ENCODE assay signal across 8 cellular contexts in the genomic region with DNA sequence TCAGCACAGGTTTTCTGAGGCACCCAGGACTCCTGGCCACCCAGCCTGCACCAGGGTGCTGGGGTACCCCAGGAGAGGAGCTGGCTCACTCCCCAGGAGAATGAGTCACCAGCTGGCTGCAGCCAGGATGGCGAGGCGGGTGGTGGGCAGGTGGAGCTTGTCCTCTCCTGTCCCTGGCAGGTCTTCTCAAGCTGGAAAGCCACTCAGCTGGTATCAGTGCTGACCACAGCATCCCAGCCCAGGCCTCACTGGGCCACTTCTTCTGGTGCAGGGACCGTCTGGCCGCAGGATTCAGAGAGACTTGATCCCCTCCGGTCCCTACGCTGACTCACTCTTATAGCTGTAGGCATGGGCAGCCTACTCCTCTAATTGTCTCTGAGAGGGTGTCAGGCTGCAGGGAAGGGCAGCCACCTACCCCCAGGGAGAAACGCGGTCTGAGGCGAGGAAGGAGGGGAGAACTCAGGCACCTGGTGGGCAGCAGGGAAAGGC. TPM values are rescaled to one million over a fixed set of nuclear protein-coding genes. Genes with fewer than 3 reads are reported as not detected.
A peak's percentile ranks its signal among the peaks of the same experiment; 100 is the strongest.
DNase-seq lines count a peak whose midpoint lies in the region; ATAC-seq and TF ChIP-seq lines count a peak whose summit lies in the region.

No MANE protein-coding gene starts in this region.

- H3K27me3 Mint-ChIP-seq in activated B cell treated with CpG ODN at 0.5 μM for 24 hours = no peaks in the 10 kb centered on the region

- H3K4me1 ChIP-seq in uterus (peaks cover 0 to 21% of the 10 kb centered on the region in 2 donors), MM.1S (ENCODE audit: low read length) (peaks cover 18% of the 10 kb centered on the region)

- H3F3A ChIP-seq in MM.1S (ENCODE audit: insufficient read depth, low read length) = no peaks in the 10 kb centered on the region

- H3K27ac Mint-ChIP-seq in activated B cell treated with CpG ODN at 0.5 μM for 24 hours = peak overlapping the region; percentile 90

- DNase-seq in C1 segment of cervical spinal cord (lab: John Stamatoyannopoulos, UW) (peak in 10 of 14 donors; percentile 72 to 93 (median 82)), activated B cell treated with CpG ODN at 0.5 μM for 24 hours (no peak), uterus (peak; percentile 49 to 51), MM.1S (no peak), GM10248 (ENCODE audit: extremely low spot score) (no peak), T-helper 9 cell (no peak)

- peaks cover 97% of the 10 kb centered on the region for H3K4me1 Mint-ChIP-seq in activated B cell treated with CpG ODN at 0.5 μM for 24 hours

- TF ChIP-seq POLR2A in uterus (IDR thresholded peaks at IDR 0.05) = no peak

- H3K4me2 ChIP-seq in MM.1S (ENCODE audit: low read depth, low read length) = no peak overlapping the region

- no peaks in the 10 kb centered on the region for H3K79me2 ChIP-seq in MM.1S (ENCODE audit: low read length)

- POLR2A ChIA-PET in activated B cell treated with CpG ODN at 0.5 μM for 24 hours (lab: Charles Lee) (interaction anchor here (0.8 to 29.1 kb wide), 7 partner anchors 9 to 335 kb away, joined by 3 to 1669 read pairs (median 6); a partner anchor contains a TSS), GM10248 (lab: Yijun Ruan, JAX) (interaction anchor here (0.8 to 1.8 kb wide), 2 partner anchors 18 to 21 kb away, joined by 3 to 7 read pairs; no protein-coding TSS in a partner anchor)

- intact Hi-C loops in activated B cell treated with CpG ODN at 0.5 μM for 24 hours (cut with micrococcal nuclease) (loop anchor here (1.0 kb wide), 1 partner anchor 10 kb away; no protein-coding TSS in a partner anchor), uterus (cut with DNase I; ENCODE audit: low total_unique reads) (no loop called here)

- H3K4me3 ChIP-seq in uterus (no peak overlapping the region), MM.1S (ENCODE audit: low read length) (no peak overlapping the region)

- peak; percentile 2 for ATAC-seq in HG02870 (IDR thresholded peaks at IDR 0.05; ENCODE audit: unreplicated experiment)
- no peak for ATAC-seq in activated B cell treated with CpG ODN at 0.5 μM for 24 hours (ENCODE audit: low read depth)

- no peak overlapping the region for H2AFZ ChIP-seq in MM.1S (ENCODE audit: low read length)

- H3K36me3 ChIP-seq in uterus = no peaks in the 10 kb centered on the region
- no peaks in the 10 kb centered on the region for H3K36me3 ChIP-seq in MM.1S (replicated peaks; ENCODE audit: insufficient read depth, low read length)

- no peak overlapping the region for H3K9ac ChIP-seq in MM.1S (ENCODE audit: low read length)

- no peaks in the 10 kb centered on the region for H3K27me3 ChIP-seq in layer of hippocampus (ENCODE audit: control insufficient read depth, insufficient read depth, low read length)
- H3K27me3 ChIP-seq in uterus = no peaks in the 10 kb centered on the region
- no peaks in the 10 kb centered on the region for H3K27me3 ChIP-seq in MM.1S (replicated peaks; ENCODE audit: insufficient read depth, low read length)

- H3K9me3 Mint-ChIP-seq in activated B cell treated with CpG ODN at 0.5 μM for 24 hours = no peaks in the 10 kb centered on the region

- H3K27ac ChIP-seq in layer of hippocampus (ENCODE audit: low read depth, low read length) = peak overlapping the region; percentile 95
- H3K27ac ChIP-seq in uterus = peak overlapping the region in 1 of 2 donors; percentile 23
- H3K27ac ChIP-seq in MM.1S (ENCODE audit: low read length) = no peak overlapping the region

- H3K9me3 ChIP-seq in uterus (no peaks in the 10 kb centered on the region), MM.1S (replicated peaks; ENCODE audit: insufficient read depth, low read length) (no peaks in the 10 kb centered on the region)

- no peaks in the 10 kb centered on the region for H4K20me1 ChIP-seq in MM.1S (ENCODE audit: insufficient read depth, low read length)

- peaks cover 62% of the 10 kb centered on the region for H3K36me3 Mint-ChIP-seq in activated B cell treated with CpG ODN at 0.5 μM for 24 hours (ENCODE audit: low read depth)

- no peak for TF ChIP-seq CTCF in activated B cell treated with CpG ODN at 0.5 μM for 24 hours (IDR thresholded peaks at IDR 0.05)
- no peak for TF ChIP-seq CTCF in uterus (IDR thresholded peaks at IDR 0.05)
- TF ChIP-seq CTCF in MM.1S (IDR thresholded peaks at IDR 0.05; ENCODE audit: low read length) = no peak
- TF ChIP-seq CTCF in GM10248 (IDR thresholded peaks at IDR 0.05; ENCODE audit: control extremely low read depth, extremely low read depth, low read depth, missing control alignments) = no peak

- peak overlapping the region; percentile 70 for H3K4me3 Mint-ChIP-seq in activated B cell treated with CpG ODN at 0.5 μM for 24 hours

- H3K9me2 ChIP-seq in MM.1S (replicated peaks; ENCODE audit: insufficient read depth, low read length) = no peaks in the 10 kb centered on the region

- CTCF ChIA-PET in activated B cell treated with CpG ODN at 0.5 μM for 24 hours (lab: Charles Lee) = interaction anchor here (0.5 to 5.2 kb wide), 5 partner anchors 8 to 26 kb away, joined by 3 to 44 read pairs (median 12); a partner anchor contains a TSS
- CTCF ChIA-PET in GM10248 (lab: Yijun Ruan, JAX) = interaction anchor here (1.4 to 7.6 kb wide), 5 partner anchors 7 to 30 kb away, joined by 5 to 136 read pairs (median 6); a partner anchor contains a TSS

RNA-seq across cellular contexts. Expression of a gene that starts 22.2 kb away (rescaled TPM):
- 203 and 205 TPM in 2 replicates for total RNA-seq in activated B cell treated with CpG ODN at 0.5 μM for 24 hours
- 10 to 100 TPM in 3 of 4 donors, 1 to 10 TPM in 1; 8.8 to 31.7 (median 17.0) TPM for total RNA-seq in uterus

RNA-seq across cellular contexts. Expression of a gene that starts 34.0 kb away (rescaled TPM):
- total RNA-seq in activated B cell treated with CpG ODN at 0.5 μM for 24 hours (not detected in 2 replicates), uterus (1 to 10 TPM in 1 of 4 donors, under 1 TPM in 1, not detected in 2; 0.91 to 2.1 TPM)

Comparison
In these comparisons a context has a peak if more than half of its experiments do, and no peak if none do; other contexts are left out.
1. DNase-seq: peak in C1 segment of cervical spinal cord (10 of 14) and uterus (2 of 2); none in activated B cell treated with CpG ODN at 0.5 μM for 24 hours (single experiment), MM.1S (single experiment), GM10248 (single experiment) and T-helper 9 cell (single experiment).